ENCODE assay signal across 2 cellular contexts in the genomic region with DNA sequence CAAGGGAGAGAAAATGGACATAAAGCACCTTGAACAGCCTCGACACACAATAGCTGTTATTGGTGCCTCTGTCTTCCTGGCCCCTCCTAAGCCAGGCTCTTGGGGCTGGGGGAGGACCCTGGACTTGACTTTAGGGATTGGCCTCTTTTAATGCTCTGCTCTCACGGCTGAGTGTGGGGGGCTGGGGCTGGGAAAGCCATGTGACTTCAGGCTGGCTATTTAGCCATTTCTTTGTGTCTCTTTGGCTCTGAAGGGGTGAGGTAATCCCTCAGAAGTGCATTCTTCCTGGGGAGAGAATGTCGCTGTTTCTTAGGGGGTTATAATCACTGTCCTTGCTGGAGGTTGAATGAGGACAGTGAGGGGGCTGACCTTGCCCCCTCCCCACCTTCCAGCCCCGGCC.
TF ChIP-seq lines count a peak whose summit lies in the region.

No MANE protein-coding gene starts in this region.

TF ChIP-seq in SK-N-SH, 30 proteins besides CTCF, POLR2A, EP300 and RAD21 (continued from another document):
- TF ChIP-seq, protein P1, sequence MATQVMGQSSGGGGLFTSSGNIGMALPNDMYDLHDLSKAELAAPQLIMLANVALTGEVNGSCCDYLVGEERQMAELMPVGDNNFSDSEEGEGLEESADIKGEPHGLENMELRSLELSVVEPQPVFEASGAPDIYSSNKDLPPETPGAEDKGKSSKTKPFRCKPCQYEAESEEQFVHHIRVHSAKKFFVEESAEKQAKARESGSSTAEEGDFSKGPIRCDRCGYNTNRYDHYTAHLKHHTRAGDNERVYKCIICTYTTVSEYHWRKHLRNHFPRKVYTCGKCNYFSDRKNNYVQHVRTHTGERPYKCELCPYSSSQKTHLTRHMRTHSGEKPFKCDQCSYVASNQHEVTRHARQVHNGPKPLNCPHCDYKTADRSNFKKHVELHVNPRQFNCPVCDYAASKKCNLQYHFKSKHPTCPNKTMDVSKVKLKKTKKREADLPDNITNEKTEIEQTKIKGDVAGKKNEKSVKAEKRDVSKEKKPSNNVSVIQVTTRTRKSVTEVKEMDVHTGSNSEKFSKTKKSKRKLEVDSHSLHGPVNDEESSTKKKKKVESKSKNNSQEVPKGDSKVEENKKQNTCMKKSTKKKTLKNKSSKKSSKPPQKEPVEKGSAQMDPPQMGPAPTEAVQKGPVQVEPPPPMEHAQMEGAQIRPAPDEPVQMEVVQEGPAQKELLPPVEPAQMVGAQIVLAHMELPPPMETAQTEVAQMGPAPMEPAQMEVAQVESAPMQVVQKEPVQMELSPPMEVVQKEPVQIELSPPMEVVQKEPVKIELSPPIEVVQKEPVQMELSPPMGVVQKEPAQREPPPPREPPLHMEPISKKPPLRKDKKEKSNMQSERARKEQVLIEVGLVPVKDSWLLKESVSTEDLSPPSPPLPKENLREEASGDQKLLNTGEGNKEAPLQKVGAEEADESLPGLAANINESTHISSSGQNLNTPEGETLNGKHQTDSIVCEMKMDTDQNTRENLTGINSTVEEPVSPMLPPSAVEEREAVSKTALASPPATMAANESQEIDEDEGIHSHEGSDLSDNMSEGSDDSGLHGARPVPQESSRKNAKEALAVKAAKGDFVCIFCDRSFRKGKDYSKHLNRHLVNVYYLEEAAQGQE (IDR thresholded peaks at IDR 0.05; ENCODE audit: low read depth, low read length): no peak
- no peak for TF ChIP-seq RXRA (IDR thresholded peaks at IDR 0.05; ENCODE audit: borderline replicate concordance, low read depth)
- no peak for TF ChIP-seq TCF12 (IDR thresholded peaks at IDR 0.05)
- TF ChIP-seq USF1 (IDR thresholded peaks at IDR 0.05; ENCODE audit: borderline replicate concordance, low read depth): no peak
- no peak for TF ChIP-seq JUND (IDR thresholded peaks at IDR 0.05)

TF ChIP-seq in SK-N-SH treated with all-trans-retinoic acid at 6 μM for 48 hours, 23 proteins besides CTCF, POLR2A, EP300 and RAD21 (continued from another document):
- TF ChIP-seq, protein P2, sequence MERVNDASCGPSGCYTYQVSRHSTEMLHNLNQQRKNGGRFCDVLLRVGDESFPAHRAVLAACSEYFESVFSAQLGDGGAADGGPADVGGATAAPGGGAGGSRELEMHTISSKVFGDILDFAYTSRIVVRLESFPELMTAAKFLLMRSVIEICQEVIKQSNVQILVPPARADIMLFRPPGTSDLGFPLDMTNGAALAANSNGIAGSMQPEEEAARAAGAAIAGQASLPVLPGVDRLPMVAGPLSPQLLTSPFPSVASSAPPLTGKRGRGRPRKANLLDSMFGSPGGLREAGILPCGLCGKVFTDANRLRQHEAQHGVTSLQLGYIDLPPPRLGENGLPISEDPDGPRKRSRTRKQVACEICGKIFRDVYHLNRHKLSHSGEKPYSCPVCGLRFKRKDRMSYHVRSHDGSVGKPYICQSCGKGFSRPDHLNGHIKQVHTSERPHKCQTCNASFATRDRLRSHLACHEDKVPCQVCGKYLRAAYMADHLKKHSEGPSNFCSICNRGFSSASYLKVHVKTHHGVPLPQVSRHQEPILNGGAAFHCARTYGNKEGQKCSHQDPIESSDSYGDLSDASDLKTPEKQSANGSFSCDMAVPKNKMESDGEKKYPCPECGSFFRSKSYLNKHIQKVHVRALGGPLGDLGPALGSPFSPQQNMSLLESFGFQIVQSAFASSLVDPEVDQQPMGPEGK (CRISPR knock-in tag; IDR thresholded peaks at IDR 0.05; ENCODE audit: borderline replicate concordance): no peak
- TF ChIP-seq, protein P3, sequence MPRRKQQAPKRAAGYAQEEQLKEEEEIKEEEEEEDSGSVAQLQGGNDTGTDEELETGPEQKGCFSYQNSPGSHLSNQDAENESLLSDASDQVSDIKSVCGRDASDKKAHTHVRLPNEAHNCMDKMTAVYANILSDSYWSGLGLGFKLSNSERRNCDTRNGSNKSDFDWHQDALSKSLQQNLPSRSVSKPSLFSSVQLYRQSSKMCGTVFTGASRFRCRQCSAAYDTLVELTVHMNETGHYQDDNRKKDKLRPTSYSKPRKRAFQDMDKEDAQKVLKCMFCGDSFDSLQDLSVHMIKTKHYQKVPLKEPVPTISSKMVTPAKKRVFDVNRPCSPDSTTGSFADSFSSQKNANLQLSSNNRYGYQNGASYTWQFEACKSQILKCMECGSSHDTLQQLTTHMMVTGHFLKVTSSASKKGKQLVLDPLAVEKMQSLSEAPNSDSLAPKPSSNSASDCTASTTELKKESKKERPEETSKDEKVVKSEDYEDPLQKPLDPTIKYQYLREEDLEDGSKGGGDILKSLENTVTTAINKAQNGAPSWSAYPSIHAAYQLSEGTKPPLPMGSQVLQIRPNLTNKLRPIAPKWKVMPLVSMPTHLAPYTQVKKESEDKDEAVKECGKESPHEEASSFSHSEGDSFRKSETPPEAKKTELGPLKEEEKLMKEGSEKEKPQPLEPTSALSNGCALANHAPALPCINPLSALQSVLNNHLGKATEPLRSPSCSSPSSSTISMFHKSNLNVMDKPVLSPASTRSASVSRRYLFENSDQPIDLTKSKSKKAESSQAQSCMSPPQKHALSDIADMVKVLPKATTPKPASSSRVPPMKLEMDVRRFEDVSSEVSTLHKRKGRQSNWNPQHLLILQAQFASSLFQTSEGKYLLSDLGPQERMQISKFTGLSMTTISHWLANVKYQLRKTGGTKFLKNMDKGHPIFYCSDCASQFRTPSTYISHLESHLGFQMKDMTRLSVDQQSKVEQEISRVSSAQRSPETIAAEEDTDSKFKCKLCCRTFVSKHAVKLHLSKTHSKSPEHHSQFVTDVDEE (CRISPR knock-in tag; IDR thresholded peaks at IDR 0.05): no peak
- TF ChIP-seq RARB (CRISPR knock-in tag; IDR thresholded peaks at IDR 0.05) (no peak), ESRRG (CRISPR knock-in tag; IDR thresholded peaks at IDR 0.05) (no peak), BACH2 (CRISPR knock-in tag; IDR thresholded peaks at IDR 0.05; ENCODE audit: borderline replicate concordance) (no peak), OSR1 (CRISPR knock-in tag; IDR thresholded peaks at IDR 0.05) (no peak)
TF ChIP-seq in SK-N-SH treated with all-trans-retinoic acid at 6 μM for 48 hours: peak in this region for 0.
